8 cellular contexts compared by ENCODE assay signal in the genomic region with DNA sequence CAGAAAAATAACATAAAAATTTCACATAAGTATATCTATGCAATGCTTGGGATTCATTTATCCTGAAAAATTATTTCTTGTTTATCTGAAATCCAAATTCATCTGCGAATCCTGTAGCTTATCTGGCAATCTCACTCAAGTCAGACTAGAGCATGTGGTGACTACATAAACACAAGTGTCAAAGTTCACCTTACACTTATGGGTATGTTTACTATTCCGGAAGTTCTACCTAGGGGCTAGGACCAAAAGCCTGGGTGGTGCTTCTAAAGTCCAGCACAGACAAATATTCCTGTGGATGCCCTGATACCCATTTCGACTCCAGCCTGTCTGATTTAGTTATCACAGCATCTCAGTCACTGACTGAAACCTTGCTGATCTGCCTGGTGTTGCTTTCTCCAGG.
"Had no signal": no experiment of that assay in that cellular context is flagged by ENCODE, and none has a peak within 500 bp of the region (broad histone marks: within the 10 kb centered on the region; RNA-seq: fewer than 3 reads in every experiment).

No MANE protein-coding gene starts in this region.

- ATAC-seq: HCT116 had no signal

- DNase-seq: GM23248, GOT3, H7, HFFc6, IMR-90, Karpas-422, KBM-7 had no signal
